8 cellular contexts compared by ENCODE assay signal in the genomic region with DNA sequence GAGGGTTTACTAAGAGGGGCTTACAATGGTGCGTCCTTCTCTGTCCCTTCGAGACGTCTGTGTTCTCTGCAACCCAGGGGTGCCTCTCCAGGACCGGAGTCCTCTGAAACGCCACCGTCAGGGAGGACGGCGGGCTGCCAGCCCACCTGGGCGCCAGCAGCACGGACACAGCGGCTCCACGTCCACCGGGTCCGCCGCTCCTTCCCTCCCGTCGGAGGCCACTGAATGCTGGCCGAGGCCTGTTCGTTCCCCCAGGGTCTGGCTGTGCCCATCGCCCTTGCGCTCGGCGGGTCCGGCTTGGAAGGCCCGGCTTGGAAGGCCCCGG. TPM values are rescaled to one million over a fixed set of nuclear protein-coding genes. Genes with fewer than 3 reads are reported as not detected.
DNase-seq lines count a peak whose midpoint lies in the region; ATAC-seq and TF ChIP-seq lines count a peak whose summit lies in the region.

No MANE protein-coding gene starts in this region.

- H3K36me3 ChIP-seq in iPS-20b (ENCODE audit: insufficient read depth, low read depth, low read length) (peaks cover 5% of the 10 kb centered on the region), thoracic aorta (peaks cover 6% of the 10 kb centered on the region)

- H3K27ac ChIP-seq in iPS-20b (ENCODE audit: low read length), result no peak overlapping the region
- peak overlapping the region; percentile 28 to 49 for H3K27ac ChIP-seq in thoracic aorta

- CTCF ChIA-PET in activated CD8-positive, alpha-beta memory T cell treated with anti-CD3 and anti-CD28 coated beads, Interleukin-2, amount 10 ng/mL, durations not matched to agents 7 days and 5 days (lab: Charles Lee), result interaction anchor here (1.0 to 1.7 kb wide), 10 partner anchors 9 to 811 kb away, joined by 3 to 8 read pairs (median 5); partner anchors contain the start of gene CEP131

- peak overlapping the region; percentile 80 for H3K9ac ChIP-seq in iPS-20b (ENCODE audit: low read depth, low read length)

- ATAC-seq in activated CD8-positive, alpha-beta memory T cell treated with anti-CD3 and anti-CD28 coated beads, Interleukin-2, amount 10 ng/mL, durations not matched to agents 7 days and 5 days, result no peak
- no peak for ATAC-seq in thoracic aorta (ENCODE audit: insufficient number of reproducible peaks, low FRiP score, low read depth)

- H3K4me3 Mint-ChIP-seq in activated CD8-positive, alpha-beta memory T cell treated with anti-CD3 and anti-CD28 coated beads, Interleukin-2, amount 10 ng/mL, durations not matched to agents 7 days and 5 days, result peak overlapping the region; percentile 76

- peaks cover 35% of the 10 kb centered on the region for H3K4me1 Mint-ChIP-seq in activated CD8-positive, alpha-beta memory T cell treated with anti-CD3 and anti-CD28 coated beads, Interleukin-2, amount 10 ng/mL, durations not matched to agents 7 days and 5 days

- peaks cover 4% of the 10 kb centered on the region for H3K36me3 Mint-ChIP-seq in activated CD8-positive, alpha-beta memory T cell treated with anti-CD3 and anti-CD28 coated beads, Interleukin-2, amount 10 ng/mL, durations not matched to agents 7 days and 5 days

- H3K27ac Mint-ChIP-seq in activated CD8-positive, alpha-beta memory T cell treated with anti-CD3 and anti-CD28 coated beads, Interleukin-2, amount 10 ng/mL, durations not matched to agents 7 days and 5 days, result peak overlapping the region; percentile 32

- H3K4me1 ChIP-seq in iPS-20b (ENCODE audit: insufficient read depth, low read length), result peaks cover 5% of the 10 kb centered on the region; the same call in 1 of the 2 replicates
- peaks cover 18 to 27% of the 10 kb centered on the region in 2 donors for H3K4me1 ChIP-seq in thoracic aorta (ENCODE audit: control insufficient read depth in 1 of 2, low read depth in 2 of 2)

- H3K9me3 ChIP-seq in iPS-20b (ENCODE audit: insufficient read depth, low read depth, low read length), result no peaks in the 10 kb centered on the region
- no peaks in the 10 kb centered on the region for H3K9me3 ChIP-seq in thoracic aorta

- peak overlapping the region; percentile 92 for H3K4me3 ChIP-seq in WI38 (ENCODE audit: low read depth, low read length)
- peak overlapping the region; percentile 95 for H3K4me3 ChIP-seq in iPS-20b (ENCODE audit: low read length)
- peak overlapping the region; percentile 94 for H3K4me3 ChIP-seq in thoracic aorta

- no peak for DNase-seq in activated CD8-positive, alpha-beta memory T cell treated with anti-CD3 and anti-CD28 coated beads, Interleukin-2, amount 10 ng/mL, durations not matched to agents 7 days and 5 days
- DNase-seq in activated CD8-positive, alpha-beta memory T cell treated with anti-CD3 and anti-CD28 coated beads, Interleukin-2, amount 50 U/mL, for 48 hours, result no peak
- DNase-seq in thoracic aorta (ENCODE audit: low spot score), result no peak
- no peak for DNase-seq in LoVo (ENCODE audit: low spot score)
- no peak for DNase-seq in pons (ENCODE audit: low spot score)
- no peak for DNase-seq in MV-4-11 (lab: John Stamatoyannopoulos, UW)

- no peak for TF ChIP-seq CTCF in WI38 (IDR thresholded peaks at IDR 0.05; ENCODE audit: low read depth, low read length)
- TF ChIP-seq CTCF in thoracic aorta (IDR thresholded peaks at IDR 0.05), result no peak

- H3K27me3 ChIP-seq in iPS-20b (ENCODE audit: insufficient read depth, low read length) (no peaks in the 10 kb centered on the region), thoracic aorta (replicated peaks; ENCODE audit: insufficient read depth) (no peaks in the 10 kb centered on the region)

- no peaks in the 10 kb centered on the region for H3K27me3 Mint-ChIP-seq in activated CD8-positive, alpha-beta memory T cell treated with anti-CD3 and anti-CD28 coated beads, Interleukin-2, amount 10 ng/mL, durations not matched to agents 7 days and 5 days

- no peaks in the 10 kb centered on the region for H3K9me3 Mint-ChIP-seq in activated CD8-positive, alpha-beta memory T cell treated with anti-CD3 and anti-CD28 coated beads, Interleukin-2, amount 10 ng/mL, durations not matched to agents 7 days and 5 days (ENCODE audit: low read depth)

RNA-seq across cellular contexts. Expression of gene TEPSIN, which starts 0.4 kb away (rescaled TPM):
- 10 to 100 TPM; 53.6 to 56.3 TPM for total RNA-seq in activated CD8-positive, alpha-beta memory T cell treated with anti-CD3 and anti-CD28 coated beads, Interleukin-2, amount 10 ng/mL, durations not matched to agents 7 days and 5 days
- 10 to 100 TPM; 52.4 to 70.8 TPM for total RNA-seq in thoracic aorta

RNA-seq across cellular contexts. Expression of gene NDUFAF8, which starts 0.7 kb away (rescaled TPM):
- total RNA-seq in activated CD8-positive, alpha-beta memory T cell treated with anti-CD3 and anti-CD28 coated beads, Interleukin-2, amount 10 ng/mL, durations not matched to agents 7 days and 5 days, result 10 to 100 TPM; 41.6 to 53.7 TPM
- total RNA-seq in thoracic aorta, result 10 to 100 TPM; 17.8 to 19.5 TPM

RNA-seq across cellular contexts. Expression of gene CEP131, which starts 15.7 kb away (rescaled TPM):
- total RNA-seq in activated CD8-positive, alpha-beta memory T cell treated with anti-CD3 and anti-CD28 coated beads, Interleukin-2, amount 10 ng/mL, durations not matched to agents 7 days and 5 days, result 10 to 100 TPM; 13.6 to 20.6 TPM
- total RNA-seq in thoracic aorta, result 10 to 100 TPM in 1 of 2 donors, 1 to 10 TPM in 1; 5.8 to 11.4 TPM

RNA-seq across cellular contexts. Expression of gene SLC38A10, which starts 56.7 kb away (rescaled TPM):
- 10 to 100 TPM; 81.7 to 88.7 TPM for total RNA-seq in activated CD8-positive, alpha-beta memory T cell treated with anti-CD3 and anti-CD28 coated beads, Interleukin-2, amount 10 ng/mL, durations not matched to agents 7 days and 5 days
- 100 to 1,000 TPM in 1 of 2 donors, 10 to 100 TPM in 1; 83.0 to 129 TPM for total RNA-seq in thoracic aorta
